ENCODE assay signal across 19 cellular contexts in the genomic region with DNA sequence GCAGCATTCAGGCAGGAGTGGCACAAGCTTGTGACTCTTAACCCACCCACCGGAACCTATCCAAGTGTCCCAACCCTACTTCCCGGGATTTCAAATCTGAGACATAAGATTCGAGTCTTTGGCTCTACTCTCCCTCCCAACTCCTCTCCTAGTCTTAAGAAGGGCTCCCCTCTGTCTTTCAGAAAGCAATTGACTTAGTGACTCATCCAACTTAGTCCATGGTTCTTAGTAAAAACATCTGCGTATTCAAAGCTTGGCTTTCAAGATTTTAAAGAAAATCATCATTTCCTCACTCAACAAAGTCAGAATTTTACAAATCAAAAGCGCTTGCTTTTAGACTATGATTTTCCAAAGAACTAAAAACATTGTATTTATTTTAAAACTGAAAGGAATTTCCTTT.
DNase-seq lines count a peak whose midpoint lies in the region; ATAC-seq and TF ChIP-seq lines count a peak whose summit lies in the region.
"Had no signal": no experiment of that assay in that cellular context is flagged by ENCODE, and none has a peak within 500 bp of the region (broad histone marks: within the 10 kb centered on the region; RNA-seq: fewer than 3 reads in every experiment).

No MANE protein-coding gene starts in this region.

- TF ChIP-seq CTCF in neural progenitor cell (IDR thresholded peaks at IDR 0.05), result no peak
- TF ChIP-seq CTCF in nephron progenitor cell (IDR thresholded peaks at IDR 0.05), result no peak

- no peak overlapping the region for H3K9ac ChIP-seq in neural progenitor cell
- H3K9ac ChIP-seq: BLaER1 had no signal

- no peak for ATAC-seq in GM21528 (IDR thresholded peaks at IDR 0.05; ENCODE audit: low FRiP score, unreplicated experiment)
- ATAC-seq: CD8-positive, alpha-beta T cell; Panc1 had no signal

- DNase-seq in GM03348 (ENCODE audit: low spot score), result peak; percentile 5
- DNase-seq in M059J (ENCODE audit: low read depth), result peak; percentile 5
- peak; percentile 2 for DNase-seq in foreskin melanocyte
- peak; percentile 7 for DNase-seq in neural progenitor cell (ENCODE audit: low spot score)
- DNase-seq in nephron progenitor cell, result no peak
- no peak for DNase-seq in cerebellum (ENCODE audit: low spot score)
- no peak for DNase-seq in HuH-7.5 (ENCODE audit: low spot score)
- DNase-seq: CD8-positive, alpha-beta T cell; Kasumi-1; NCI-H1105; NCI-H1694; NCI-H2107; NCI-H2227 treated with DMSO at 0.1 percent for 48 hours; NCI-H524 treated with DMSO at 0.1 percent for 48 hours; Right ventricle myocardium superior had no signal

- H3K4me3 Mint-ChIP-seq in neural progenitor cell (no peak overlapping the region), nephron progenitor cell (no peak overlapping the region)
- H3K4me3 Mint-ChIP-seq: CD8-positive, alpha-beta T cell; IgD-negative memory B cell had no signal

- no peaks in the 10 kb centered on the region for H3K9me3 ChIP-seq in neural progenitor cell (ENCODE audit: low read depth)
- H3K9me3 ChIP-seq: BLaER1 had no signal

- H3F3A ChIP-seq in neural progenitor cell (ENCODE audit: low read depth), result no peaks in the 10 kb centered on the region

- H3K4me1 Mint-ChIP-seq in neural progenitor cell (peaks cover 9% of the 10 kb centered on the region), nephron progenitor cell (no peaks in the 10 kb centered on the region)
- H3K4me1 Mint-ChIP-seq: IgD-negative memory B cell had no signal

- H3K27me3 Mint-ChIP-seq in neural progenitor cell (ENCODE audit: insufficient read depth, low read depth) (peaks cover 4% of the 10 kb centered on the region), nephron progenitor cell (ENCODE audit: low read depth, poor library complexity) (peaks cover 8% of the 10 kb centered on the region)

- peak overlapping the region; percentile 85 for H2AFZ ChIP-seq in neural progenitor cell (replicated peaks)

- peaks cover 9% of the 10 kb centered on the region for H3K4me1 ChIP-seq in neural progenitor cell
- H3K4me1 ChIP-seq: BLaER1 had no signal

- H3K36me3 ChIP-seq in neural progenitor cell, result no peaks in the 10 kb centered on the region
- H3K36me3 ChIP-seq: BLaER1 had no signal

- H3K4me3 ChIP-seq in neural progenitor cell, result no peak overlapping the region
- H3K4me3 ChIP-seq: BLaER1 had no signal

- H3K79me2 ChIP-seq in neural progenitor cell (ENCODE audit: low read depth), result no peaks in the 10 kb centered on the region

- H3K9me3 Mint-ChIP-seq in neural progenitor cell (no peaks in the 10 kb centered on the region), nephron progenitor cell (no peaks in the 10 kb centered on the region)
- H3K9me3 Mint-ChIP-seq: CD8-positive, alpha-beta T cell had no signal

- H3K36me3 Mint-ChIP-seq in neural progenitor cell (no peaks in the 10 kb centered on the region), nephron progenitor cell (ENCODE audit: low read depth) (no peaks in the 10 kb centered on the region)
- H3K36me3 Mint-ChIP-seq: CD8-positive, alpha-beta T cell; IgD-negative memory B cell had no signal

- no peaks in the 10 kb centered on the region for H4K20me1 ChIP-seq in neural progenitor cell (ENCODE audit: low read depth)
- H4K20me1 ChIP-seq: BLaER1 had no signal

- no peak overlapping the region for H3K27ac ChIP-seq in neural progenitor cell
- H3K27ac ChIP-seq: BLaER1 had no signal

- H3K27me3 ChIP-seq in neural progenitor cell, result no peaks in the 10 kb centered on the region
- H3K27me3 ChIP-seq: BLaER1 had no signal

- H3K4me2 ChIP-seq in neural progenitor cell, result no peak overlapping the region
- H3K4me2 ChIP-seq: BLaER1 had no signal

- H3K27ac Mint-ChIP-seq in neural progenitor cell, result no peak overlapping the region
- no peak overlapping the region for H3K27ac Mint-ChIP-seq in nephron progenitor cell
- H3K27ac Mint-ChIP-seq: CD8-positive, alpha-beta T cell; IgD-negative memory B cell had no signal

Comparison
In these comparisons a context has a peak if more than half of its experiments do, and no peak if none do; other contexts are left out.
1. DNase-seq: peak in GM03348 (single experiment), M059J (single experiment), foreskin melanocyte (single experiment) and neural progenitor cell (single experiment); none in nephron progenitor cell (single experiment), cerebellum (single experiment) and HuH-7.5 (single experiment).